In genomic region chr6:148761532-148761951, GRCh38 we compare ENCODE assay signal across 8 cellular contexts. TPM values are rescaled to one million over a fixed set of nuclear protein-coding genes. Genes with fewer than 3 reads are reported as not detected.
A peak's percentile ranks its signal among the peaks of the same experiment; 100 is the strongest.
DNase-seq lines count a peak whose midpoint lies in the region; ATAC-seq, FAIRE-seq and TF ChIP-seq lines count a peak whose summit lies in the region.

No MANE protein-coding gene starts in this region.

- no peaks in the 10 kb centered on the region for H3K36me3 Mint-ChIP-seq in activated naive CD4-positive, alpha-beta T cell treated with anti-CD3 and anti-CD28 coated beads, Interleukin-2, amount 50 U/mL, for 72 hours

- no peak for FAIRE-seq in kidney (lab: Jason Lieb, UNC)

- no peaks in the 10 kb centered on the region for H3K9me3 Mint-ChIP-seq in activated naive CD4-positive, alpha-beta T cell treated with anti-CD3 and anti-CD28 coated beads, Interleukin-2, amount 50 U/mL, for 72 hours

- peak overlapping the region; percentile 49 for H2AFZ ChIP-seq in ACC112 (ENCODE audit: low read length, unreplicated experiment)

- peak; percentile 1 for ATAC-seq in HG03103 (IDR thresholded peaks at IDR 0.05; ENCODE audit: low read depth, unreplicated experiment)
- ATAC-seq in activated naive CD4-positive, alpha-beta T cell treated with anti-CD3 and anti-CD28 coated beads, Interleukin-2, amount 50 U/mL, for 72 hours, result peak in 1 of 2 donors; percentile 26

- H3K27me3 ChIP-seq in ACC112 (ENCODE audit: insufficient read depth, low read length) (no peaks in the 10 kb centered on the region), tibial artery (no peaks in the 10 kb centered on the region)

- H3K4me1 ChIP-seq in ACC112 (ENCODE audit: control insufficient read depth, insufficient read depth, low read length, unreplicated experiment) (peaks cover 20% of the 10 kb centered on the region), kidney (ENCODE audit: control insufficient read depth in 1 of 2, insufficient read depth in 1 of 2, low read depth in 1 of 2, low read length in 2 of 2) (peaks cover 2 to 5% of the 10 kb centered on the region in 2 donors), tibial artery (peaks cover 0 to 36% (median 21%) of the 10 kb centered on the region in 4 donors)

- intact Hi-C loops in kidney (cut with DNase I) (no loop called here), tibial artery (cut with DNase I; ENCODE audit: low total_unique reads) (no loop called here)

- no peak for TF ChIP-seq CTCF in kidney (IDR thresholded peaks at IDR 0.05; ENCODE audit: borderline replicate concordance, extremely low read depth, insufficient read depth)
- TF ChIP-seq CTCF in tibial artery (IDR thresholded peaks at IDR 0.05), result no peak

- peak overlapping the region; percentile 77 for H3K4me3 ChIP-seq in ACC112 (ENCODE audit: low read depth, low read length)
- no peak overlapping the region for H3K4me3 ChIP-seq in kidney (ENCODE audit: low read length in 2 of 2)
- peak overlapping the region; percentile 30 to 38 for H3K4me3 ChIP-seq in tibial artery

- peaks cover 29% of the 10 kb centered on the region for H3K79me2 ChIP-seq in ACC112 (ENCODE audit: control insufficient read depth, insufficient read depth, low read length, unreplicated experiment)

- H3K36me3 ChIP-seq in ACC112 (ENCODE audit: insufficient read depth, low read length), result no peaks in the 10 kb centered on the region
- no peaks in the 10 kb centered on the region for H3K36me3 ChIP-seq in kidney (ENCODE audit: control insufficient read depth in 1 of 2, insufficient read depth in 2 of 2, low read length in 2 of 2)
- no peaks in the 10 kb centered on the region for H3K36me3 ChIP-seq in tibial artery

- no peak for DNase-seq in activated naive CD4-positive, alpha-beta T cell treated with anti-CD3 and anti-CD28 coated beads, Interleukin-2, amount 50 U/mL, for 72 hours (ENCODE audit: low spot score in 2 of 2)
- DNase-seq in kidney, result peak; percentile 77
- no peak for DNase-seq in tibial artery
- no peak for DNase-seq in DMS53 treated with DMSO at 0.1 percent for 48 hours (lab: John Stamatoyannopoulos, UW; ENCODE audit: unreplicated experiment)
- no peak for DNase-seq in putamen (ENCODE audit: low spot score)
- DNase-seq in NCI-H146 treated with DMSO at 0.1 percent for 48 hours (lab: John Stamatoyannopoulos, UW; ENCODE audit: unreplicated experiment), result no peak

- H3K9me3 ChIP-seq in kidney (ENCODE audit: control insufficient read depth in 1 of 2, low read length in 2 of 2) (no peaks in the 10 kb centered on the region), tibial artery (no peaks in the 10 kb centered on the region)

- H3K27ac Mint-ChIP-seq in activated naive CD4-positive, alpha-beta T cell treated with anti-CD3 and anti-CD28 coated beads, Interleukin-2, amount 50 U/mL, for 72 hours, result peak overlapping the region; percentile 2 to 73

- H3K27ac ChIP-seq in ACC112 (ENCODE audit: low read depth, low read length) (peak overlapping the region; percentile 95), kidney (ENCODE audit: low read depth in 2 of 2, low read length in 2 of 2) (peak overlapping the region in 1 of 2 donors; percentile 63), tibial artery (peak overlapping the region; percentile 73 to 78)

- H3K9ac ChIP-seq in kidney (ENCODE audit: low read length in 2 of 2), result no peak overlapping the region

RNA-seq across cellular contexts. Expression of gene UST, which starts 14.7 kb away (rescaled TPM):
- under 1 TPM; 0.46 to 0.49 TPM for total RNA-seq in activated naive CD4-positive, alpha-beta T cell treated with anti-CD3 and anti-CD28 coated beads, Interleukin-2, amount 50 U/mL, for 72 hours
- 4.2 TPM for total RNA-seq in kidney
- 3.2 TPM for polyA plus RNA-seq in kidney (ENCODE audit: insufficient read depth, low read depth, low replicate concordance)

Comparison
In these comparisons a context has a peak if more than half of its experiments do, and no peak if none do; other contexts are left out.
1. H3K4me3 ChIP-seq: peak in ACC112 (single experiment) and tibial artery (2 of 2); none in kidney (0 of 2).